ENCODE assay signal across 26 cellular contexts in genomic region chr20:38706482-38706881, GRCh38. TPM values are rescaled to one million over a fixed set of nuclear protein-coding genes. Genes with fewer than 3 reads are reported as not detected.
DNase-seq lines count a peak whose midpoint lies in the region; ATAC-seq, FAIRE-seq and TF ChIP-seq lines count a peak whose summit lies in the region.
"Had no signal": no experiment of that assay in that cellular context is flagged by ENCODE, and none has a peak within 500 bp of the region (broad histone marks: within the 10 kb centered on the region; RNA-seq: fewer than 3 reads in every experiment).

No MANE protein-coding gene starts in this region.

- no peak overlapping the region for H3K4me3 Mint-ChIP-seq in endothelial cell (ENCODE audit: unreplicated experiment)
- H3K4me3 Mint-ChIP-seq: activated CD4-positive, alpha-beta T cell treated with anti-CD3 and anti-CD28 coated beads for 36 hours; activated naive CD8-positive, alpha-beta T cell treated with anti-CD3 and anti-CD28 coated beads, Interleukin-2, amount 10 ng/mL, durations not matched to agents 7 days and 5 days; naive thymus-derived CD4-positive, alpha-beta T cell; stimulated activated naive CD8-positive, alpha-beta T cell treated with anti-CD3 and anti-CD28 coated beads, Interleukin-15, amount 100 ng/mL, for 72 hours; type B pancreatic cell had no signal

- H3K36me3 ChIP-seq in HEK293 (ENCODE audit: control insufficient read depth in 2 of 2, insufficient read depth in 1 of 2, low read length in 2 of 2) = no peaks in the 10 kb centered on the region

- CTCF ChIA-PET in HEK293 (lab: Yijun Ruan, JAX) = no interaction called here

- H3K27me3 Mint-ChIP-seq in endothelial cell (ENCODE audit: unreplicated experiment) = peaks cover 1% of the 10 kb centered on the region

- TF ChIP-seq POLR2A in H54 (IDR thresholded peaks at IDR 0.05; ENCODE audit: low read depth, low read length) = no peak

- POLR2A ChIA-PET in HEK293 (lab: Yijun Ruan, JAX) = no interaction called here

- H3K36me3 Mint-ChIP-seq in endothelial cell (ENCODE audit: low read depth, unreplicated experiment) = no peaks in the 10 kb centered on the region
- H3K36me3 Mint-ChIP-seq: activated naive CD8-positive, alpha-beta T cell treated with anti-CD3 and anti-CD28 coated beads, Interleukin-2, amount 10 ng/mL, durations not matched to agents 7 days and 5 days; naive thymus-derived CD4-positive, alpha-beta T cell; type B pancreatic cell had no signal

- ATAC-seq in HG03460 (IDR thresholded peaks at IDR 0.05; ENCODE audit: unreplicated experiment) (no peak), HG03571 (IDR thresholded peaks at IDR 0.05; ENCODE audit: unreplicated experiment) (no peak)
- ATAC-seq: activated CD4-positive, alpha-beta T cell treated with anti-CD3 and anti-CD28 coated beads for 36 hours; body of pancreas; naive thymus-derived CD4-positive, alpha-beta T cell; Panc1; stimulated activated naive CD8-positive, alpha-beta T cell treated with anti-CD3 and anti-CD28 coated beads, Interleukin-15, amount 100 ng/mL, for 72 hours had no signal

- H3K27ac Mint-ChIP-seq in endothelial cell (ENCODE audit: unreplicated experiment) = no peak overlapping the region
- H3K27ac Mint-ChIP-seq: activated CD4-positive, alpha-beta T cell treated with anti-CD3 and anti-CD28 coated beads for 36 hours; activated naive CD8-positive, alpha-beta T cell treated with anti-CD3 and anti-CD28 coated beads, Interleukin-2, amount 10 ng/mL, durations not matched to agents 7 days and 5 days; naive thymus-derived CD4-positive, alpha-beta T cell; stimulated activated naive CD8-positive, alpha-beta T cell treated with anti-CD3 and anti-CD28 coated beads, Interleukin-15, amount 100 ng/mL, for 72 hours; type B pancreatic cell had no signal

- H3K9me3 Mint-ChIP-seq in endothelial cell (ENCODE audit: unreplicated experiment) = no peaks in the 10 kb centered on the region
- H3K9me3 Mint-ChIP-seq: activated naive CD8-positive, alpha-beta T cell treated with anti-CD3 and anti-CD28 coated beads, Interleukin-2, amount 10 ng/mL, durations not matched to agents 7 days and 5 days; naive thymus-derived CD4-positive, alpha-beta T cell; stimulated activated naive CD8-positive, alpha-beta T cell treated with anti-CD3 and anti-CD28 coated beads, Interleukin-15, amount 100 ng/mL, for 72 hours; type B pancreatic cell had no signal

- TF ChIP-seq CTCF in HEK293 (tag by site-specific recombination; IDR thresholded peaks at IDR 0.05) (no peak), endothelial cell (IDR thresholded peaks at IDR 0.05; ENCODE audit: unreplicated experiment) (no peak)

- H3K4me3 ChIP-seq in HEK293 (ENCODE audit: low read depth, low read length) = no peak overlapping the region
- H3K4me3 ChIP-seq: body of pancreas, coronary artery, hepatocyte had no signal

- FAIRE-seq in H54 (lab: Jason Lieb, UNC) = no peak
- FAIRE-seq: kidney had no signal

- DNase-seq in DMS 273 treated with DMSO at 0.1 percent for 48 hours (lab: John Stamatoyannopoulos, UW) (peak; percentile 24), NCI-H69 (lab: John Stamatoyannopoulos, UW) (peak; percentile 82), iPS-NIHi7 (ENCODE audit: extremely low spot score) (peak; percentile 51), endothelial cell (ENCODE audit: low spot score) (no peak), H54 (ENCODE audit: insufficient read length, low spot score) (no peak)
- DNase-seq: activated CD4-positive, alpha-beta T cell treated with anti-CD3 and anti-CD28 coated beads for 36 hours; activated naive CD8-positive, alpha-beta T cell treated with anti-CD3 and anti-CD28 coated beads, Interleukin-2, amount 10 ng/mL, durations not matched to agents 7 days and 5 days; body of pancreas; EL; kidney; mammary epithelial cell; naive thymus-derived CD4-positive, alpha-beta T cell; NCI-H1048; stimulated activated naive CD8-positive, alpha-beta T cell treated with anti-CD3 and anti-CD28 coated beads, Interleukin-15, amount 100 ng/mL, for 72 hours had no signal

- H3K9me3 ChIP-seq in HEK293 (ENCODE audit: control insufficient read depth, insufficient read depth, low read depth, low read length) = no peaks in the 10 kb centered on the region
- H3K9me3 ChIP-seq: body of pancreas had no signal

- H3K4me1 ChIP-seq in HEK293 (ENCODE audit: control insufficient read depth, insufficient read depth, low read length) = no peaks in the 10 kb centered on the region
- H3K4me1 ChIP-seq: body of pancreas, parathyroid adenoma had no signal

- no peaks in the 10 kb centered on the region for H3K4me1 Mint-ChIP-seq in endothelial cell (ENCODE audit: unreplicated experiment)
- H3K4me1 Mint-ChIP-seq: activated CD4-positive, alpha-beta T cell treated with anti-CD3 and anti-CD28 coated beads for 36 hours; activated naive CD8-positive, alpha-beta T cell treated with anti-CD3 and anti-CD28 coated beads, Interleukin-2, amount 10 ng/mL, durations not matched to agents 7 days and 5 days; naive thymus-derived CD4-positive, alpha-beta T cell; stimulated activated naive CD8-positive, alpha-beta T cell treated with anti-CD3 and anti-CD28 coated beads, Interleukin-15, amount 100 ng/mL, for 72 hours had no signal

- H3K27ac ChIP-seq in HEK293 (ENCODE audit: extremely low read depth, low read depth, low read length) = no peak overlapping the region
- H3K27ac ChIP-seq: body of pancreas, coronary artery, hepatocyte, parathyroid adenoma had no signal

TF ChIP-seq in HEK293, 187 proteins besides CTCF, POLR2A, EP300 and RAD21:
- TF ChIP-seq ZIC2 (tag by site-specific recombination; IDR thresholded peaks at IDR 0.05) = peak; percentile 83
- TF ChIP-seq ZNF112 (tag by site-specific recombination; IDR thresholded peaks at IDR 0.05) = no peak
- no peak for TF ChIP-seq HOXC10 (CRISPR knock-in tag; IDR thresholded peaks at IDR 0.05)
- no peak for TF ChIP-seq ZNF626 (tag by site-specific recombination; IDR thresholded peaks at IDR 0.05)
- peak; percentile 97 for TF ChIP-seq WT1 (tag by site-specific recombination; IDR thresholded peaks at IDR 0.05)
- no peak for TF ChIP-seq ZNF202 (tag by site-specific recombination; IDR thresholded peaks at IDR 0.05; ENCODE audit: borderline replicate concordance)
- no peak for TF ChIP-seq PRDM10 (tag by site-specific recombination; IDR thresholded peaks at IDR 0.05)
- TF ChIP-seq ZBTB6 (tag by site-specific recombination; IDR thresholded peaks at IDR 0.05) = no peak
- no peak for TF ChIP-seq ZNF175 (tag by site-specific recombination; IDR thresholded peaks at IDR 0.05)
- TF ChIP-seq ZNF132 (tag by site-specific recombination; IDR thresholded peaks at IDR 0.05; ENCODE audit: borderline replicate concordance) = no peak
- no peak for TF ChIP-seq ZSCAN5A (tag by site-specific recombination; IDR thresholded peaks at IDR 0.05)
- no peak for TF ChIP-seq ZNF747 (tag by site-specific recombination; IDR thresholded peaks at IDR 0.05)
- no peak for TF ChIP-seq ZFHX2 (tag by site-specific recombination; conservative IDR thresholded peaks at IDR 0.05)
- no peak for TF ChIP-seq ZNF391 (tag by site-specific recombination; IDR thresholded peaks at IDR 0.05; ENCODE audit: borderline replicate concordance, low read depth)
- TF ChIP-seq ZNF426 (tag by site-specific recombination; IDR thresholded peaks at IDR 0.05) = no peak

RNA-seq across cellular contexts. Expression of gene SLC32A1, which starts 17.8 kb away (rescaled TPM):
- 3.4 TPM for total RNA-seq in endothelial cell (ENCODE audit: unreplicated experiment)
- total RNA-seq: activated CD4-positive, alpha-beta T cell treated with anti-CD3 and anti-CD28 coated beads for 36 hours; activated naive CD8-positive, alpha-beta T cell treated with anti-CD3 and anti-CD28 coated beads, Interleukin-2, amount 10 ng/mL, durations not matched to agents 7 days and 5 days; body of pancreas; fibroblast of villous mesenchyme; hepatocyte; HT-29; kidney; mammary epithelial cell; NCI-H460; skeletal muscle tissue had no signal

RNA-seq across cellular contexts. Expression of gene ACTR5, which starts 41.8 kb away (rescaled TPM):
- 17.3 TPM for total RNA-seq in endothelial cell (ENCODE audit: unreplicated experiment)

Comparison
In these comparisons a context has a peak if more than half of its experiments do, and no peak if none do; other contexts are left out.
1. DNase-seq: peak in DMS 273 treated with DMSO at 0.1 percent for 48 hours (single experiment), NCI-H69 (single experiment) and iPS-NIHi7 (single experiment); none in endothelial cell (single experiment) and H54 (single experiment).